ENCODE assay signal across 19 cellular contexts in genomic region chr12:100491104-100491503, GRCh38. TPM values are rescaled to one million over a fixed set of nuclear protein-coding genes. Genes with fewer than 3 reads are reported as not detected.
DNase-seq lines count a peak whose midpoint lies in the region; ATAC-seq and TF ChIP-seq lines count a peak whose summit lies in the region.
"Had no signal": no experiment of that assay in that cellular context is flagged by ENCODE, and none has a peak within 500 bp of the region (broad histone marks: within the 10 kb centered on the region; RNA-seq: fewer than 3 reads in every experiment).

No MANE protein-coding gene starts in this region.

- H3K9me3 ChIP-seq in HEK293 (ENCODE audit: control insufficient read depth, insufficient read depth, low read depth, low read length) (no peaks in the 10 kb centered on the region), mucosa of descending colon (no peaks in the 10 kb centered on the region)
- H3K9me3 ChIP-seq: BLaER1, Caco-2 had no signal

- no peak overlapping the region for H3K27ac ChIP-seq in HEK293 (ENCODE audit: extremely low read depth, low read depth, low read length)
- H3K27ac ChIP-seq: 22Rv1, BLaER1, C4-2B, GM23248 had no signal

- DNase-seq in left lobe of liver (ENCODE audit: low spot score) = no peak
- DNase-seq in mucosa of descending colon = no peak
- no peak for DNase-seq in NCI-H1694 (lab: John Stamatoyannopoulos, UW)
- DNase-seq in NCI-H2029 (lab: John Stamatoyannopoulos, UW) = no peak
- DNase-seq: Caco-2; CD4-positive, CD25-positive, alpha-beta regulatory T cell; CD8-positive, alpha-beta T cell; DMS153; DND-41; GM23248; H7; HCEC 1CT had no signal

- POLR2A ChIA-PET in HEK293 (lab: Yijun Ruan, JAX) = no interaction called here

- peak; percentile 34 for ATAC-seq in left lobe of liver
- peak; percentile 56 for ATAC-seq in mucosa of descending colon
- no peak for ATAC-seq in GM18861 (IDR thresholded peaks at IDR 0.05; ENCODE audit: unreplicated experiment)
- ATAC-seq: CD8-positive, alpha-beta T cell had no signal

- no peaks in the 10 kb centered on the region for H3K4me1 ChIP-seq in HEK293 (ENCODE audit: control insufficient read depth, insufficient read depth, low read length)
- H3K4me1 ChIP-seq in mucosa of descending colon (ENCODE audit: low read depth) = peaks cover 9% of the 10 kb centered on the region
- H3K4me1 ChIP-seq: BLaER1, Caco-2 had no signal

- CTCF ChIA-PET in HEK293 (lab: Yijun Ruan, JAX) = no interaction called here

- H3K4me3 ChIP-seq in HEK293 (ENCODE audit: low read depth, low read length) = no peak overlapping the region
- H3K4me3 ChIP-seq in mucosa of descending colon = no peak overlapping the region
- H3K4me3 ChIP-seq: BLaER1, GM23248 had no signal

- intact Hi-C loops in mucosa of descending colon (cut with DNase I, micrococcal nuclease) = no loop called here

- no peak for TF ChIP-seq CTCF in HEK293 (tag by site-specific recombination; IDR thresholded peaks at IDR 0.05)
- no peak for TF ChIP-seq CTCF in mucosa of descending colon (IDR thresholded peaks at IDR 0.05)

- H3K36me3 ChIP-seq in HEK293 (ENCODE audit: control insufficient read depth in 2 of 2, insufficient read depth in 1 of 2, low read length in 2 of 2) = no peaks in the 10 kb centered on the region
- H3K36me3 ChIP-seq in mucosa of descending colon (ENCODE audit: low read depth) = no peaks in the 10 kb centered on the region
- H3K36me3 ChIP-seq: BLaER1 had no signal

TF ChIP-seq in HEK293, 187 proteins besides CTCF, POLR2A, EP300 and RAD21:
- peak; percentile 88 for TF ChIP-seq ZNF449 (tag by site-specific recombination; IDR thresholded peaks at IDR 0.05)
- TF ChIP-seq ZNF624 (tag by site-specific recombination; IDR thresholded peaks at IDR 0.05) = no peak
TF ChIP-seq in HEK293: peak in this region for 1.

RNA-seq across cellular contexts. Expression of gene NR1H4, which starts 17.4 kb away (rescaled TPM):
- total RNA-seq in left lobe of liver (61.6 TPM), mucosa of descending colon (10 to 100 TPM in 2 of 3 donors, 1 to 10 TPM in 1; 9.4 to 17.6 (median 13.8) TPM)
- total RNA-seq: B cell; Caco-2; CD4-positive, CD25-positive, alpha-beta regulatory T cell; CD8-positive, alpha-beta T cell; GM23248; H1; H7 had no signal
